ENCODE assay signal across 39 cellular contexts in genomic region chr15:65021475-65021874, GRCh38. TPM values are rescaled to one million over a fixed set of nuclear protein-coding genes. Genes with fewer than 3 reads are reported as not detected.
"Had no signal": no experiment of that assay in that cellular context is flagged by ENCODE, and none has a peak within 500 bp of the region (broad histone marks: within the 10 kb centered on the region; RNA-seq: fewer than 3 reads in every experiment).

No MANE protein-coding gene starts in this region.

- H3K4me3 ChIP-seq: MG63 had no signal

- H3K4me2 ChIP-seq: KMS-11 had no signal

- H3K27me3 ChIP-seq: MG63 had no signal

- H3K27ac ChIP-seq: KMS-11 had no signal

- H3K9ac ChIP-seq: KMS-11 had no signal

- H3K9me3 ChIP-seq: MG63 had no signal

- DNase-seq: Karpas-422, Kasumi-1, KG1, MG63, MM.1S, MV-4-11, NCI-H1048, NCI-H1092, NCI-H1092 treated with DMSO at 0.1 percent for 48 hours, NCI-H1105, NCI-H1105 treated with DMSO at 0.1 percent for 48 hours, NCI-H1417, NCI-H1417 treated with DMSO at 0.1 percent for 48 hours, NCI-H1436, NCI-H1436 treated with DMSO at 0.1 percent for 48 hours, NCI-H146, NCI-H1694, NCI-H1694 treated with DMSO at 0.1 percent for 48 hours, NCI-H187, NCI-H187 treated with DMSO at 0.1 percent for 48 hours, NCI-H1930, NCI-H2029, NCI-H2029 treated with DMSO at 0.1 percent for 48 hours, NCI-H2081, NCI-H2081 treated with DMSO at 0.1 percent for 48 hours, NCI-H2107, NCI-H2171, NCI-H2171 treated with DMSO at 0.1 percent for 48 hours, NCI-H2227 treated with DMSO at 0.1 percent for 48 hours, NCI-H226, NCI-H345, NCI-H446, NCI-H446 treated with DMSO at 0.1 percent for 48 hours, NCI-H510A had no signal

RNA-seq across cellular contexts. Expression of gene SLC51B, which starts 23.7 kb away (rescaled TPM):
- total RNA-seq: M059J, MCF 10A had no signal

RNA-seq across cellular contexts. Expression of gene RASL12, which starts 46.3 kb away (rescaled TPM):
- total RNA-seq: LHCN-M2, M059J, MCF 10A had no signal

RNA-seq across cellular contexts. Expression of gene KBTBD13, which starts 55.1 kb away (rescaled TPM):
- total RNA-seq: LHCN-M2, M059J, MCF 10A, NCI-H460 had no signal
